ENCODE assay signal across 1 cellular context in the genomic region with DNA sequence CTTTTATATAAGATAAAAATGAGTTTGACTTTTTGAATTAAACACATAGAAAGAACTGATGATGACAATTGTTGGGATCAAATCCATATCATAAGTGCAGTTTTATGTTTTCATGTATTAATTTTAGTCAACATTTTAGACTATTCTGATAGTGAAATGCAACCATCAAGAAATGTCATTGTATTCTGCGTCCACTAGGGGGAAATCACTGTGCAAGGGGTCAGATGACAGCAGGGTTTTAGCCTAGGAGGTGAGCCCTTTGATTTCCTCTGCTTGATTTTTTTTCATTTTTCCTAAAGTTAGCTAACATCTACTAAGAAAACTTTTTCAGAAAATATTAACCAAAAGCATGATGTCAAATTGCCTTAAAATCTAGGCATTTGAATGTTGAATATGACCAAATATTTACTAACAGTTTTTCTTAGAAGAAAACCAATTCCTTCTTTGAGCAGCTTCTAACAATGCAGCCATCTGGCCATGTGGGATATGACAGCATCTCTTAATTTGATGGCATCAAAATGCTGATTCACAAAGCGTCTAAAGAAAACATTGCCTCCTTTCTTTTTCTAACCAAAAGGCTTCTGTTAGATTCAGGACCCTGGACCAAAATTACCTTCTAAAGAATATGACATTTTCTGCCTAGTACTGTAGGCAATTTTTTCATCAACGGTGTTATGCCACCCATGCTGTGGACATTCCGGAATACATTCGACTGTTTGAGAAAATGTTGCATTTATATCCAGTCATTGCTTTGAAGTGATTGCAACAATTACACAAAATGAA.
TF ChIP-seq lines count a peak whose summit lies in the region.

No MANE protein-coding gene starts in this region.

TF ChIP-seq in HepG2, 621 proteins besides CTCF, POLR2A, EP300 and RAD21 (continued from another document):
- TF ChIP-seq, protein P1, sequence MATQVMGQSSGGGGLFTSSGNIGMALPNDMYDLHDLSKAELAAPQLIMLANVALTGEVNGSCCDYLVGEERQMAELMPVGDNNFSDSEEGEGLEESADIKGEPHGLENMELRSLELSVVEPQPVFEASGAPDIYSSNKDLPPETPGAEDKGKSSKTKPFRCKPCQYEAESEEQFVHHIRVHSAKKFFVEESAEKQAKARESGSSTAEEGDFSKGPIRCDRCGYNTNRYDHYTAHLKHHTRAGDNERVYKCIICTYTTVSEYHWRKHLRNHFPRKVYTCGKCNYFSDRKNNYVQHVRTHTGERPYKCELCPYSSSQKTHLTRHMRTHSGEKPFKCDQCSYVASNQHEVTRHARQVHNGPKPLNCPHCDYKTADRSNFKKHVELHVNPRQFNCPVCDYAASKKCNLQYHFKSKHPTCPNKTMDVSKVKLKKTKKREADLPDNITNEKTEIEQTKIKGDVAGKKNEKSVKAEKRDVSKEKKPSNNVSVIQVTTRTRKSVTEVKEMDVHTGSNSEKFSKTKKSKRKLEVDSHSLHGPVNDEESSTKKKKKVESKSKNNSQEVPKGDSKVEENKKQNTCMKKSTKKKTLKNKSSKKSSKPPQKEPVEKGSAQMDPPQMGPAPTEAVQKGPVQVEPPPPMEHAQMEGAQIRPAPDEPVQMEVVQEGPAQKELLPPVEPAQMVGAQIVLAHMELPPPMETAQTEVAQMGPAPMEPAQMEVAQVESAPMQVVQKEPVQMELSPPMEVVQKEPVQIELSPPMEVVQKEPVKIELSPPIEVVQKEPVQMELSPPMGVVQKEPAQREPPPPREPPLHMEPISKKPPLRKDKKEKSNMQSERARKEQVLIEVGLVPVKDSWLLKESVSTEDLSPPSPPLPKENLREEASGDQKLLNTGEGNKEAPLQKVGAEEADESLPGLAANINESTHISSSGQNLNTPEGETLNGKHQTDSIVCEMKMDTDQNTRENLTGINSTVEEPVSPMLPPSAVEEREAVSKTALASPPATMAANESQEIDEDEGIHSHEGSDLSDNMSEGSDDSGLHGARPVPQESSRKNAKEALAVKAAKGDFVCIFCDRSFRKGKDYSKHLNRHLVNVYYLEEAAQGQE (IDR thresholded peaks at IDR 0.05; ENCODE audit: borderline replicate concordance in 1 of 2, low read depth in 1 of 2, low read length in 2 of 2): 0 out of 4 replicates have a peak, but pooled peaks of 1 of the 2 experiments have one; percentile 17
- TF ChIP-seq, protein P2, sequence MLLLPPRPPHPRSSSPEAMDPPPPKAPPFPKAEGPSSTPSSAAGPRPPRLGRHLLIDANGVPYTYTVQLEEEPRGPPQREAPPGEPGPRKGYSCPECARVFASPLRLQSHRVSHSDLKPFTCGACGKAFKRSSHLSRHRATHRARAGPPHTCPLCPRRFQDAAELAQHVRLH (CRISPR knock-in tag; IDR thresholded peaks at IDR 0.05; ENCODE audit: borderline replicate concordance, low read depth): no peak
- TF ChIP-seq FOXA1 (IDR thresholded peaks at IDR 0.05): no peak
- TF ChIP-seq FOXA1 (CRISPR knock-in tag; IDR thresholded peaks at IDR 0.05): no peak
- TF ChIP-seq STAG1 (CRISPR knock-in tag; IDR thresholded peaks at IDR 0.05): peak; percentile 34
- TF ChIP-seq ZFY (CRISPR knock-in tag; IDR thresholded peaks at IDR 0.05): no peak
- TF ChIP-seq TP53 (CRISPR knock-in tag; conservative IDR thresholded peaks at IDR 0.05): no peak
- TF ChIP-seq ZNF883 (CRISPR knock-in tag; IDR thresholded peaks at IDR 0.05; ENCODE audit: not compliant biosample characterization): no peak
- TF ChIP-seq PCBP1 (IDR thresholded peaks at IDR 0.05; ENCODE audit: borderline replicate concordance, low read depth, low read length): no peak
- TF ChIP-seq RFX1 (IDR thresholded peaks at IDR 0.05): no peak
- TF ChIP-seq SMAD3 (CRISPR knock-in tag; IDR thresholded peaks at IDR 0.05): no peak
- no peak for TF ChIP-seq ZNF333 (CRISPR knock-in tag; IDR thresholded peaks at IDR 0.05; ENCODE audit: borderline replicate concordance)
- no peak for TF ChIP-seq ELF4 (CRISPR knock-in tag; IDR thresholded peaks at IDR 0.05; ENCODE audit: borderline replicate concordance)
- TF ChIP-seq HNF4A (CRISPR knock-in tag; IDR thresholded peaks at IDR 0.05): no peak
- TF ChIP-seq HOXA7 (CRISPR knock-in tag; IDR thresholded peaks at IDR 0.05): no peak
- TF ChIP-seq, protein P3, sequence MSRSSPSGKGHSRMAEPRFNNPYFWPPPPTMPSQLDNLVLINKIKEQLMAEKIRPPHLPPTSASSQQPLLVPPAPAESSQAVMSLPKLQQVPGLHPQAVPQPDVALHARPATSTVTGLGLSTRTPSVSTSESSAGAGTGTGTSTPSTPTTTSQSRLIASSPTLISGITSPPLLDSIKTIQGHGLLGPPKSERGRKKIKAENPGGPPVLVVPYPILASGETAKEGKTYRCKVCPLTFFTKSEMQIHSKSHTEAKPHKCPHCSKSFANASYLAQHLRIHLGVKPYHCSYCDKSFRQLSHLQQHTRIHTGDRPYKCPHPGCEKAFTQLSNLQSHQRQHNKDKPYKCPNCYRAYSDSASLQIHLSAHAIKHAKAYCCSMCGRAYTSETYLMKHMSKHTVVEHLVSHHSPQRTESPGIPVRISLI (CRISPR knock-in tag; IDR thresholded peaks at IDR 0.05; ENCODE audit: borderline replicate concordance): no peak
- no peak for TF ChIP-seq EEA1 (CRISPR knock-in tag; IDR thresholded peaks at IDR 0.05; ENCODE audit: borderline replicate concordance)
- TF ChIP-seq ZNF30 (CRISPR knock-in tag; IDR thresholded peaks at IDR 0.05): no peak
- TF ChIP-seq, protein P4, sequence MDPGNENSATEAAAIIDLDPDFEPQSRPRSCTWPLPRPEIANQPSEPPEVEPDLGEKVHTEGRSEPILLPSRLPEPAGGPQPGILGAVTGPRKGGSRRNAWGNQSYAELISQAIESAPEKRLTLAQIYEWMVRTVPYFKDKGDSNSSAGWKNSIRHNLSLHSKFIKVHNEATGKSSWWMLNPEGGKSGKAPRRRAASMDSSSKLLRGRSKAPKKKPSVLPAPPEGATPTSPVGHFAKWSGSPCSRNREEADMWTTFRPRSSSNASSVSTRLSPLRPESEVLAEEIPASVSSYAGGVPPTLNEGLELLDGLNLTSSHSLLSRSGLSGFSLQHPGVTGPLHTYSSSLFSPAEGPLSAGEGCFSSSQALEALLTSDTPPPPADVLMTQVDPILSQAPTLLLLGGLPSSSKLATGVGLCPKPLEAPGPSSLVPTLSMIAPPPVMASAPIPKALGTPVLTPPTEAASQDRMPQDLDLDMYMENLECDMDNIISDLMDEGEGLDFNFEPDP (CRISPR knock-in tag; conservative IDR thresholded peaks at IDR 0.05): no peak
- TF ChIP-seq, protein P5, sequence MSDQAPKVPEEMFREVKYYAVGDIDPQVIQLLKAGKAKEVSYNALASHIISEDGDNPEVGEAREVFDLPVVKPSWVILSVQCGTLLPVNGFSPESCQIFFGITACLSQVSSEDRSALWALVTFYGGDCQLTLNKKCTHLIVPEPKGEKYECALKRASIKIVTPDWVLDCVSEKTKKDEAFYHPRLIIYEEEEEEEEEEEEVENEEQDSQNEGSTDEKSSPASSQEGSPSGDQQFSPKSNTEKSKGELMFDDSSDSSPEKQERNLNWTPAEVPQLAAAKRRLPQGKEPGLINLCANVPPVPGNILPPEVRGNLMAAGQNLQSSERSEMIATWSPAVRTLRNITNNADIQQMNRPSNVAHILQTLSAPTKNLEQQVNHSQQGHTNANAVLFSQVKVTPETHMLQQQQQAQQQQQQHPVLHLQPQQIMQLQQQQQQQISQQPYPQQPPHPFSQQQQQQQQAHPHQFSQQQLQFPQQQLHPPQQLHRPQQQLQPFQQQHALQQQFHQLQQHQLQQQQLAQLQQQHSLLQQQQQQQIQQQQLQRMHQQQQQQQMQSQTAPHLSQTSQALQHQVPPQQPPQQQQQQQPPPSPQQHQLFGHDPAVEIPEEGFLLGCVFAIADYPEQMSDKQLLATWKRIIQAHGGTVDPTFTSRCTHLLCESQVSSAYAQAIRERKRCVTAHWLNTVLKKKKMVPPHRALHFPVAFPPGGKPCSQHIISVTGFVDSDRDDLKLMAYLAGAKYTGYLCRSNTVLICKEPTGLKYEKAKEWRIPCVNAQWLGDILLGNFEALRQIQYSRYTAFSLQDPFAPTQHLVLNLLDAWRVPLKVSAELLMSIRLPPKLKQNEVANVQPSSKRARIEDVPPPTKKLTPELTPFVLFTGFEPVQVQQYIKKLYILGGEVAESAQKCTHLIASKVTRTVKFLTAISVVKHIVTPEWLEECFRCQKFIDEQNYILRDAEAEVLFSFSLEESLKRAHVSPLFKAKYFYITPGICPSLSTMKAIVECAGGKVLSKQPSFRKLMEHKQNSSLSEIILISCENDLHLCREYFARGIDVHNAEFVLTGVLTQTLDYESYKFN (CRISPR knock-in tag; conservative IDR thresholded peaks at IDR 0.05): no peak
- TF ChIP-seq, protein P6, sequence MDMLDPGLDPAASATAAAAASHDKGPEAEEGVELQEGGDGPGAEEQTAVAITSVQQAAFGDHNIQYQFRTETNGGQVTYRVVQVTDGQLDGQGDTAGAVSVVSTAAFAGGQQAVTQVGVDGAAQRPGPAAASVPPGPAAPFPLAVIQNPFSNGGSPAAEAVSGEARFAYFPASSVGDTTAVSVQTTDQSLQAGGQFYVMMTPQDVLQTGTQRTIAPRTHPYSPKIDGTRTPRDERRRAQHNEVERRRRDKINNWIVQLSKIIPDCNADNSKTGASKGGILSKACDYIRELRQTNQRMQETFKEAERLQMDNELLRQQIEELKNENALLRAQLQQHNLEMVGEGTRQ (IDR thresholded peaks at IDR 0.05; ENCODE audit: low read depth, low read length): no peak
- TF ChIP-seq, protein P6 (CRISPR knock-in tag; IDR thresholded peaks at IDR 0.05; ENCODE audit: borderline replicate concordance): no peak
- no peak for TF ChIP-seq ZKSCAN1 (IDR thresholded peaks at IDR 0.05; ENCODE audit: low read length)
- TF ChIP-seq PPARG (CRISPR knock-in tag; conservative IDR thresholded peaks at IDR 0.05): 0 out of 2 replicates have a peak, but pooled peaks have one; percentile 20
- TF ChIP-seq, protein P7, sequence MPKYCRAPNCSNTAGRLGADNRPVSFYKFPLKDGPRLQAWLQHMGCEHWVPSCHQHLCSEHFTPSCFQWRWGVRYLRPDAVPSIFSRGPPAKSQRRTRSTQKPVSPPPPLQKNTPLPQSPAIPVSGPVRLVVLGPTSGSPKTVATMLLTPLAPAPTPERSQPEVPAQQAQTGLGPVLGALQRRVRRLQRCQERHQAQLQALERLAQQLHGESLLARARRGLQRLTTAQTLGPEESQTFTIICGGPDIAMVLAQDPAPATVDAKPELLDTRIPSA (CRISPR knock-in tag; IDR thresholded peaks at IDR 0.05; ENCODE audit: borderline replicate concordance): no peak
